In the genomic region with DNA sequence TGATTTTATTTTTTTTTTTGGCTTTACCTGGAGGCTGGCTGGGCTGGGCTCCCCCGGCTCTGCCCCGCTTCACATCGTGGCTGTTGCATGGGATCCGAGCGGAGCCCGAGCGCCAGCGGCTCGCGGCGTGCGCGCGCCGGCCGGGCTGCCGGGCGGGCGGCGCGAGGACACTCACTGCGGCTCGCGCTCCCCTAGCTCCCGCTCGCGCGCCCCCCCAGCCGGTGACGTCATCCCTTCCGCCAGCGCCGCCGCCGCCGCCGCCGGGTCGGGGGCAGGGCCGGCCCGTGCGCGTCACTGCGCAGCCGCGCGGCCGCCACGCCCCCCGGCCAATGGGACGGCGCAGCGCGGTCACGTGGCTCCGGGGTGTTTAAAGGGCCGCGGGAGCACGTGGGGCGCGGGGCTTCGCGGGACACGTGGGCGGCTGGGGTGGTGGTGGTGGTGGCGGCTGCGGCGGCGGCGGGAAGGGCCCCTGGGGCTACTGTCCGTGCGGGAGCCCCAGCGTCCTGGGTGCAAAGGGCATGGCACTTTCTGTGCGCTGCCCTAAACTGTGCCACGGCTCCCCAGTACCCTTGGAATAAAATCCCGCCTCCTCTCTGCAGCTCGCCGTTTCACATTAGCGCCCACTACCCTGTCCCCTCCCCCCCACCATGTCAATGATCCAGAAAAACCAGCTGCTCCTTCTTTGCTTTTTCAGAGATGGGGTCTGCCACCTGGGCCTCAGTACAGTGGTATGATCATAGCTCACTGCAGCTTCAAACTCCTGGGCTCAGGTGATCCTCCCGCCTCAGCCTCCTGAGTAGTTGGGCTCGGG, we compare ENCODE assay signal across 1 cellular context.
A peak's percentile ranks its signal among the peaks of the same experiment; 100 is the strongest.
TF ChIP-seq lines count a peak whose summit lies in the region.

PTPRS (minus strand) TSS at position 176 of the 811 bp plus-strand sequence. CDS start 54,672 bp downstream, outside the sequence.

TF ChIP-seq in K562, 482 proteins besides CTCF, POLR2A, EP300 and RAD21 (continued from another document and continues in another):
- TF ChIP-seq, protein P1, sequence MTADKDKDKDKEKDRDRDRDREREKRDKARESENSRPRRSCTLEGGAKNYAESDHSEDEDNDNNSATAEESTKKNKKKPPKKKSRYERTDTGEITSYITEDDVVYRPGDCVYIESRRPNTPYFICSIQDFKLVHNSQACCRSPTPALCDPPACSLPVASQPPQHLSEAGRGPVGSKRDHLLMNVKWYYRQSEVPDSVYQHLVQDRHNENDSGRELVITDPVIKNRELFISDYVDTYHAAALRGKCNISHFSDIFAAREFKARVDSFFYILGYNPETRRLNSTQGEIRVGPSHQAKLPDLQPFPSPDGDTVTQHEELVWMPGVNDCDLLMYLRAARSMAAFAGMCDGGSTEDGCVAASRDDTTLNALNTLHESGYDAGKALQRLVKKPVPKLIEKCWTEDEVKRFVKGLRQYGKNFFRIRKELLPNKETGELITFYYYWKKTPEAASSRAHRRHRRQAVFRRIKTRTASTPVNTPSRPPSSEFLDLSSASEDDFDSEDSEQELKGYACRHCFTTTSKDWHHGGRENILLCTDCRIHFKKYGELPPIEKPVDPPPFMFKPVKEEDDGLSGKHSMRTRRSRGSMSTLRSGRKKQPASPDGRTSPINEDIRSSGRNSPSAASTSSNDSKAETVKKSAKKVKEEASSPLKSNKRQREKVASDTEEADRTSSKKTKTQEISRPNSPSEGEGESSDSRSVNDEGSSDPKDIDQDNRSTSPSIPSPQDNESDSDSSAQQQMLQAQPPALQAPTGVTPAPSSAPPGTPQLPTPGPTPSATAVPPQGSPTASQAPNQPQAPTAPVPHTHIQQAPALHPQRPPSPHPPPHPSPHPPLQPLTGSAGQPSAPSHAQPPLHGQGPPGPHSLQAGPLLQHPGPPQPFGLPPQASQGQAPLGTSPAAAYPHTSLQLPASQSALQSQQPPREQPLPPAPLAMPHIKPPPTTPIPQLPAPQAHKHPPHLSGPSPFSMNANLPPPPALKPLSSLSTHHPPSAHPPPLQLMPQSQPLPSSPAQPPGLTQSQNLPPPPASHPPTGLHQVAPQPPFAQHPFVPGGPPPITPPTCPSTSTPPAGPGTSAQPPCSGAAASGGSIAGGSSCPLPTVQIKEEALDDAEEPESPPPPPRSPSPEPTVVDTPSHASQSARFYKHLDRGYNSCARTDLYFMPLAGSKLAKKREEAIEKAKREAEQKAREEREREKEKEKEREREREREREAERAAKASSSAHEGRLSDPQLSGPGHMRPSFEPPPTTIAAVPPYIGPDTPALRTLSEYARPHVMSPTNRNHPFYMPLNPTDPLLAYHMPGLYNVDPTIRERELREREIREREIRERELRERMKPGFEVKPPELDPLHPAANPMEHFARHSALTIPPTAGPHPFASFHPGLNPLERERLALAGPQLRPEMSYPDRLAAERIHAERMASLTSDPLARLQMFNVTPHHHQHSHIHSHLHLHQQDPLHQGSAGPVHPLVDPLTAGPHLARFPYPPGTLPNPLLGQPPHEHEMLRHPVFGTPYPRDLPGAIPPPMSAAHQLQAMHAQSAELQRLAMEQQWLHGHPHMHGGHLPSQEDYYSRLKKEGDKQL (CRISPR knock-in tag; IDR thresholded peaks at IDR 0.05; ENCODE audit: borderline replicate concordance), result no peak
- TF ChIP-seq TEAD4 (IDR thresholded peaks at IDR 0.05; ENCODE audit: low read length) (no peak), TEAD4 (CRISPR knock-in tag; IDR thresholded peaks at IDR 0.05; ENCODE audit: borderline replicate concordance) (peak; percentile 43; the same call in 1 of the 2 replicates), MEIS2 (IDR thresholded peaks at IDR 0.05; ENCODE audit: partially characterized antibody) (peak; percentile 37), DMBX1 (CRISPR knock-in tag; IDR thresholded peaks at IDR 0.05; ENCODE audit: borderline replicate concordance) (no peak), NCOA2 (IDR thresholded peaks at IDR 0.05; ENCODE audit: partially characterized antibody in 2 of 2) (no peak), XRCC4 (IDR thresholded peaks at IDR 0.05; ENCODE audit: extremely low read depth, insufficient read depth, insufficient read length) (no peak), JUN (IDR thresholded peaks at IDR 0.05; ENCODE audit: borderline replicate concordance, low read depth, low read length) (peak; percentile 86), JUN (CRISPR knock-in tag; IDR thresholded peaks at IDR 0.05; ENCODE audit: borderline replicate concordance) (no peak), BHLHE40 (IDR thresholded peaks at IDR 0.05; ENCODE audit: low read length) (0 out of 2 replicates have a peak, but pooled peaks have one; percentile 49), SMAD4 (CRISPR knock-in tag; conservative IDR thresholded peaks at IDR 0.05) (peak; percentile 69), CHD2 (IDR thresholded peaks at IDR 0.05; ENCODE audit: low read depth, low read length) (peak; percentile 54; the same call in 1 of the 2 replicates), PCBP1 (IDR thresholded peaks at IDR 0.05; ENCODE audit: low read depth, low read length, poor library complexity, severe bottlenecking) (no peak), ZNF232 (CRISPR knock-in tag; IDR thresholded peaks at IDR 0.05) (peak; percentile 84; the same call in 1 of the 2 replicates), ZKSCAN8 (CRISPR knock-in tag; IDR thresholded peaks at IDR 0.05) (no peak), CBX2 (IDR thresholded peaks at IDR 0.05; ENCODE audit: insufficient read depth, low read length, poor library complexity, severe bottlenecking) (no peak), ATF4 (CRISPR knock-in tag; IDR thresholded peaks at IDR 0.05) (no peak), RAD51 (IDR thresholded peaks at IDR 0.05; ENCODE audit: borderline replicate concordance, low read depth) (peak; percentile 82), NBN (IDR thresholded peaks at IDR 0.05; ENCODE audit: low read depth) (no peak), NCOA1 (IDR thresholded peaks at IDR 0.05; ENCODE audit: low read depth) (no peak)
- TF ChIP-seq, protein P2, sequence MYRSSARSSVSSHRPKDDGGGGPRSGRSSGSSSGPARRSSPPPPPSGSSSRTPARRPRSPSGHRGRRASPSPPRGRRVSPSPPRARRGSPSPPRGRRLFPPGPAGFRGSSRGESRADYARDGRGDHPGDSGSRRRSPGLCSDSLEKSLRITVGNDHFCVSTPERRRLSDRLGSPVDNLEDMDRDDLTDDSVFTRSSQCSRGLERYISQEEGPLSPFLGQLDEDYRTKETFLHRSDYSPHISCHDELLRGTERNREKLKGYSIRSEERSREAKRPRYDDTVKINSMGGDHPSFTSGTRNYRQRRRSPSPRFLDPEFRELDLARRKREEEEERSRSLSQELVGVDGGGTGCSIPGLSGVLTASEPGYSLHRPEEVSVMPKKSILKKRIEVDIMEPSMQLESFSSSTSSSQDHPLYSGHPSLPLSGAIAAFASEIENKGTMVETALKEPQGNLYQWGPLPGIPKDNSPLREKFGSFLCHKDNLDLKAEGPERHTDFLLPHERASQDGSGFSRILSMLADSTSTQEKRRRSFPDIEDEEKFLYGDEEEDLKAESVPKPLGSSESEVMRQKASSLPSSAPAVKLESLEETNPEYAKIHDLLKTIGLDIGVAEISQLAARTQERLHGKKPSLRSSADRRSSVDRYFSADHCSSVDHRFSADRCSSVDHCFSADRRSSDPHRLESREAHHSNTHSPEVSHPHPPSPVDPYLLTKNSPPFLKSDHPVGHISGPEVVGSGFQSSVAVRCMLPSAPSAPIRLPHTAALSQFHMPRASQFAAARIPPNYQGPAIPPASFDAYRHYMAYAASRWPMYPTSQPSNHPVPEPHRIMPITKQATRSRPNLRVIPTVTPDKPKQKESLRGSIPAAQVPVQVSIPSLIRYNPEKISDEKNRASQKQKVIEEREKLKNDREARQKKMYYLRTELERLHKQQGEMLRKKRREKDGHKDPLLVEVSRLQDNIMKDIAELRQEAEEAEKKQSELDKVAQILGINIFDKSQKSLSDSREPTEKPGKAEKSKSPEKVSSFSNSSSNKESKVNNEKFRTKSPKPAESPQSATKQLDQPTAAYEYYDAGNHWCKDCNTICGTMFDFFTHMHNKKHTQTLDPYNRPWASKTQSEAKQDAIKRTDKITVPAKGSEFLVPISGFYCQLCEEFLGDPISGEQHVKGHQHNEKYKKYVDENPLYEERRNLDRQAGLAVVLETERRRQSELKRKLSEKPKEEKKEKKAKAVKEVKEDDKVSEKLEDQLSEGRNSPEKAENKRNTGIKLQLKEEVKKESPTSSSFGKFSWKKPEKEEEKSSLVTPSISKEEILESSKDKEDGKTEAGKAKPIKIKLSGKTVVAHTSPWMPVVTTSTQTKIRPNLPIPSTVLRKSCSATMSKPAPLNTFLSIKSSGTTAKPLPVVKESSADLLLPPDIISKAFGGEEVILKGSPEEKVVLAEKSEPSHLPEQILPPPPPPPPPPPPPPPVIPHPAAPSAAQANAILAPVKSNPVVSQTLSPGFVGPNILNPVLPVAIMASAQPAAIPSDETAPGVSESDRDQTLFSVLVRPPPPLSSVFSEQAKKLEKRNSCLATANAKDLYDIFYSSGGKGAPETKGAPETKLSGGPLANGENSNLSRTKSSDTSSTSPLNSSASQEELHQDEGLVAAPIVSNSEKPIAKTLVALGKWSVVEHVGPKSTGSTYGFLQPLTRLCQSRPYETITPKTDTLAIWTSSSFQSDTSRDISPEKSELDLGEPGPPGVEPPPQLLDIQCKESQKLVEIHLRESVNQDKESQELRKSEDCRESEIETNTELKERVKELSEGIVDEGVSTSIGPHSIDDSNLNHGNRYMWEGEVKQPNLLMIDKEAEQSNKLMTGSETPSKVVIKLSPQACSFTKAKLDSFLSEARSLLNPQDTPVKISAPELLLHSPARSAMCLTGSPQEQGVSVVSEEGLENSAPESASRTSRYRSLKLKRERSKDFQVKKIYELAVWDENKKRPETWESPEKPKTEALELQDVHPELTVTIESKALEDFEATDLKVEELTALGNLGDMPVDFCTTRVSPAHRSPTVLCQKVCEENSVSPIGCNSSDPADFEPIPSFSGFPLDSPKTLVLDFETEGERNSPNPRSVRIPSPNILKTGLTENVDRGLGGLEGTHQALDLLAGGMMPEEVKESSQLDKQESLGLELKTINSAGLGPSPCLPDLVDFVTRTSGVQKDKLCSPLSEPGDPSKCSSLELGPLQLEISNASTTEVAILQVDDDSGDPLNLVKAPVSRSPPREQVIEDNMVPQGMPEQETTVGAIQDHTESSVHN (IDR thresholded peaks at IDR 0.05; ENCODE audit: borderline replicate concordance in 1 of 2, low read depth in 1 of 2), result no peak
- TF ChIP-seq, protein P3, sequence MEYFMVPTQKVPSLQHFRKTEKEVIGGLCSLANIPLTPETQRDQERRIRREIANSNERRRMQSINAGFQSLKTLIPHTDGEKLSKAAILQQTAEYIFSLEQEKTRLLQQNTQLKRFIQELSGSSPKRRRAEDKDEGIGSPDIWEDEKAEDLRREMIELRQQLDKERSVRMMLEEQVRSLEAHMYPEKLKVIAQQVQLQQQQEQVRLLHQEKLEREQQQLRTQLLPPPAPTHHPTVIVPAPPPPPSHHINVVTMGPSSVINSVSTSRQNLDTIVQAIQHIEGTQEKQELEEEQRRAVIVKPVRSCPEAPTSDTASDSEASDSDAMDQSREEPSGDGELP (CRISPR knock-in tag; IDR thresholded peaks at IDR 0.05; ENCODE audit: borderline replicate concordance), result peak; percentile 74
